ENCODE assay signal across 10 cellular contexts in genomic region chr16:49464877-49465504, GRCh38.
DNase-seq lines count a peak whose midpoint lies in the region; ATAC-seq and TF ChIP-seq lines count a peak whose summit lies in the region.
"Had no signal": no experiment of that assay in that cellular context is flagged by ENCODE, and none has a peak within 500 bp of the region (broad histone marks: within the 10 kb centered on the region; RNA-seq: fewer than 3 reads in every experiment).

No MANE protein-coding gene starts in this region.

- no peak for ATAC-seq in HG03460 (IDR thresholded peaks at IDR 0.05; ENCODE audit: unreplicated experiment)

- H3K27ac ChIP-seq in KMS-11, result peak overlapping the region; percentile 98
- no peak overlapping the region for H3K27ac ChIP-seq in coronary artery
- H3K27ac ChIP-seq in neural progenitor cell, result no peak overlapping the region

- no peak overlapping the region for H3K27ac Mint-ChIP-seq in neural progenitor cell

- no peaks in the 10 kb centered on the region for H3K9me3 ChIP-seq in neural progenitor cell (ENCODE audit: low read depth)

- H2AFZ ChIP-seq in KMS-11 (ENCODE audit: low read depth) (peak overlapping the region; percentile 41; the same call in 1 of the 2 replicates), neural progenitor cell (replicated peaks) (peak overlapping the region; percentile 89)

- H3K4me2 ChIP-seq in KMS-11 (peak overlapping the region; percentile 95), neural progenitor cell (peak overlapping the region; percentile 84)

- peaks cover 16% of the 10 kb centered on the region for H3K27me3 Mint-ChIP-seq in neural progenitor cell (ENCODE audit: insufficient read depth, low read depth)

- DNase-seq in GM12865 (ENCODE audit: low read depth) (no peak), coronary artery (ENCODE audit: low spot score) (peak; percentile 62), neural progenitor cell (ENCODE audit: low spot score) (peak; percentile 75), NCI-H2029 (lab: John Stamatoyannopoulos, UW) (no peak), cerebellum (ENCODE audit: low spot score) (no peak), kidney tubule cell (ENCODE audit: low spot score) (no peak)
- DNase-seq: activated T-cell treated with anti-CD3 and anti-CD28 coated beads, Interleukin-2, amount 50 U/mL, for 4 hours; NCI-H1694 treated with DMSO at 0.1 percent for 48 hours had no signal

- peak overlapping the region; percentile 11 for H3K4me3 Mint-ChIP-seq in neural progenitor cell
- H3K4me3 Mint-ChIP-seq: activated T-cell treated with anti-CD3 and anti-CD28 coated beads, Interleukin-2, amount 50 U/mL, for 4 hours had no signal

- peaks cover 41% of the 10 kb centered on the region for H3K4me1 Mint-ChIP-seq in neural progenitor cell

- no peaks in the 10 kb centered on the region for H3K36me3 Mint-ChIP-seq in neural progenitor cell

- H3K27me3 ChIP-seq in KMS-11 (ENCODE audit: insufficient read depth, low read depth) (no peaks in the 10 kb centered on the region), neural progenitor cell (peaks cover 27% of the 10 kb centered on the region)

- peak overlapping the region; percentile 78; the same call in 1 of the 2 replicates for H3K9ac ChIP-seq in KMS-11
- H3K9ac ChIP-seq in neural progenitor cell, result no peak overlapping the region

- H3K79me2 ChIP-seq in KMS-11 (ENCODE audit: insufficient read depth, low read depth), result no peaks in the 10 kb centered on the region
- no peaks in the 10 kb centered on the region for H3K79me2 ChIP-seq in neural progenitor cell (ENCODE audit: low read depth)

- H3F3A ChIP-seq in neural progenitor cell (ENCODE audit: low read depth), result peaks cover 12% of the 10 kb centered on the region

- no peak overlapping the region for H3K4me3 ChIP-seq in GM12865 (ENCODE audit: low read depth, low read length)
- no peak overlapping the region for H3K4me3 ChIP-seq in KMS-11 (IDR thresholded peaks at IDR 0.05; ENCODE audit: insufficient read depth, low read depth, low read length)
- H3K4me3 ChIP-seq in coronary artery, result no peak overlapping the region
- H3K4me3 ChIP-seq in neural progenitor cell, result peak overlapping the region; percentile 53

- H3K36me3 ChIP-seq in KMS-11 (ENCODE audit: insufficient read depth) (no peaks in the 10 kb centered on the region), neural progenitor cell (no peaks in the 10 kb centered on the region)

- TF ChIP-seq CTCF in GM12865 (IDR thresholded peaks at IDR 0.05; ENCODE audit: insufficient read depth, low read depth, low read length, missing control alignments) (peak; percentile 45), KMS-11 (conservative IDR thresholded peaks at IDR 0.05; ENCODE audit: low read depth, low read length) (peak; percentile 43), coronary artery (IDR thresholded peaks at IDR 0.05) (no peak), neural progenitor cell (IDR thresholded peaks at IDR 0.05) (peak; percentile 93)

- peaks cover 45% of the 10 kb centered on the region for H3K4me1 ChIP-seq in KMS-11 (ENCODE audit: low read depth, poor library complexity, severe bottlenecking)
- peaks cover 32% of the 10 kb centered on the region for H3K4me1 ChIP-seq in neural progenitor cell

- H3K9me3 Mint-ChIP-seq in neural progenitor cell, result no peaks in the 10 kb centered on the region
- H3K9me3 Mint-ChIP-seq: activated T-cell treated with anti-CD3 and anti-CD28 coated beads, Interleukin-2, amount 50 U/mL, for 4 hours had no signal

- H4K20me1 ChIP-seq in KMS-11 (ENCODE audit: insufficient read depth) (no peaks in the 10 kb centered on the region), neural progenitor cell (ENCODE audit: low read depth) (peaks cover 8% of the 10 kb centered on the region)

Comparison
In these comparisons a context has a peak if more than half of its experiments do, and no peak if none do; other contexts are left out.
1. DNase-seq: peak in coronary artery (single experiment) and neural progenitor cell (single experiment); none in GM12865 (single experiment), NCI-H2029 (single experiment), cerebellum (single experiment) and kidney tubule cell (single experiment).